ENCODE assay signal across 19 cellular contexts in genomic region chr2:127872354-127872753, GRCh38.
"Had no signal": no experiment of that assay in that cellular context is flagged by ENCODE, and none has a peak within 500 bp of the region (broad histone marks: within the 10 kb centered on the region; RNA-seq: fewer than 3 reads in every experiment).

No MANE protein-coding gene starts in this region.

- H3K27ac ChIP-seq: prostate gland, right lobe of liver, suprapubic skin, upper lobe of left lung, VCaP had no signal

- H3K4me3 Mint-ChIP-seq: activated CD4-positive, alpha-beta memory T cell treated with anti-CD3 and anti-CD28 coated beads, Interleukin-2, amount 10 ng/mL, durations not matched to agents 7 days and 5 days; activated naive CD8-positive, alpha-beta T cell treated with anti-CD3 and anti-CD28 coated beads for 36 hours; naive B cell had no signal

- H3K27me3 ChIP-seq: right lobe of liver, suprapubic skin, upper lobe of left lung had no signal

- H3K27ac Mint-ChIP-seq: activated CD4-positive, alpha-beta memory T cell treated with anti-CD3 and anti-CD28 coated beads, Interleukin-2, amount 10 ng/mL, durations not matched to agents 7 days and 5 days; activated naive CD8-positive, alpha-beta T cell treated with anti-CD3 and anti-CD28 coated beads for 36 hours had no signal

- ATAC-seq: esophagus mucosa; stimulated activated naive CD8-positive, alpha-beta T cell treated with anti-CD3 and anti-CD28 coated beads, Interleukin-15, Interleukin-2, amounts not matched to agents 100 U/mL and 50 U/mL, for 24 hours had no signal

- H3K4me1 ChIP-seq: prostate gland had no signal

- DNase-seq: activated CD4-positive, alpha-beta memory T cell treated with anti-CD3 and anti-CD28 coated beads, Interleukin-2, amount 10 ng/mL, durations not matched to agents 7 days and 5 days; activated effector memory CD4-positive, alpha-beta T cell treated with anti-CD3 and anti-CD28 coated beads, Interleukin-2, amount 50 U/mL, for 16 hours; activated naive CD8-positive, alpha-beta T cell treated with anti-CD3 and anti-CD28 coated beads for 36 hours; cerebellar nuclear complex; dermis blood vessel endothelial cell; hypothalamus; midbrain; naive B cell; occipital lobe; right lobe of liver; stimulated activated CD4-positive, alpha-beta T cell treated with anti-CD3 and anti-CD28 coated beads, Interleukin-2, amount 100 ng/mL, for 24 hours; stimulated activated naive CD8-positive, alpha-beta T cell treated with anti-CD3 and anti-CD28 coated beads, Interleukin-15, Interleukin-2, amounts not matched to agents 100 U/mL and 50 U/mL, for 24 hours; T-helper 9 cell; upper lobe of left lung had no signal

- H3K9me3 Mint-ChIP-seq: activated CD4-positive, alpha-beta memory T cell treated with anti-CD3 and anti-CD28 coated beads, Interleukin-2, amount 10 ng/mL, durations not matched to agents 7 days and 5 days; activated naive CD8-positive, alpha-beta T cell treated with anti-CD3 and anti-CD28 coated beads for 36 hours; naive B cell had no signal

- H3K9me3 ChIP-seq: prostate gland, right lobe of liver, suprapubic skin, upper lobe of left lung had no signal

- H3K27me3 Mint-ChIP-seq: activated CD4-positive, alpha-beta memory T cell treated with anti-CD3 and anti-CD28 coated beads, Interleukin-2, amount 10 ng/mL, durations not matched to agents 7 days and 5 days; activated naive CD8-positive, alpha-beta T cell treated with anti-CD3 and anti-CD28 coated beads for 36 hours; naive B cell had no signal

- H3K4me3 ChIP-seq: lung, prostate gland, right lobe of liver, suprapubic skin, upper lobe of left lung had no signal
